Comparison of ENCODE assay signal across 9 cellular contexts in the genomic region with DNA sequence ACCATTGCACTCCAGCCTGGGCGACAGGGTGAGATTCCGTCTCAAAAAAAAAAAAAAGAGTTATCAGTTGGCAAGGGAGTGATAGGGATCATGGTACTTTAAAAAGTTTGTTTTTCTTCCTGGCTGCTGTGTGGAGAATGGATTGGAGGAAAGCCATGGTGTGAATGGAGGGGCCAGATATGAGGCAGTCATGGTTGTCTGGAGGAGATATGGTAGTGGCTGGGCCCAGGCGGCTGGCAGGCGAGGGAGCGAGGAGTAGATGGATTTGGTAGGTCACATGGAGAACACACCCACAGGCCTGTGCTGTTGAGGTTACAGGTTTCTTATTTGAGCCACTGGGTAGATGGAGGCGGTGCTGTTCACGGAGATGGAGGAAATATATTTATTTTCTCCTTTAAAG. TPM values are rescaled to one million over a fixed set of nuclear protein-coding genes. Genes with fewer than 3 reads are reported as not detected.
A peak's percentile ranks its signal among the peaks of the same experiment; 100 is the strongest.
DNase-seq lines count a peak whose midpoint lies in the region; ATAC-seq, FAIRE-seq and TF ChIP-seq lines count a peak whose summit lies in the region.
"Not testable (repeated sequence)": the region's sequence is repeated elsewhere in the genome, so short reads cannot be mapped to it uniquely, and the experiment has no call there.
"Had no signal": no experiment of that assay in that cellular context is flagged by ENCODE, and none has a peak within 500 bp of the region (broad histone marks: within the 10 kb centered on the region; RNA-seq: fewer than 3 reads in every experiment).

No MANE protein-coding gene starts in this region.

- H3K4me1 Mint-ChIP-seq in astrocyte (ENCODE audit: low read depth, unreplicated experiment): not testable (repeated sequence)

- DNase-seq in OCI-M1 (lab: John Stamatoyannopoulos, UW) (peak; percentile 80), astrocyte (ENCODE audit: low read depth) (peak; percentile 9), erythroblast (lab: John Stamatoyannopoulos, UW) (peak; percentile 72 to 88), cardiac septum (ENCODE audit: low spot score) (peak; percentile 75), left ventricle myocardium superior (peak; percentile 44), mesendoderm (peak; percentile 0), aorta (peak in 1 of 2 donors; percentile 62)
- not testable (repeated sequence) for DNase-seq in left lobe of liver (ENCODE audit: low spot score)

- H3K79me1 ChIP-seq in mesendoderm (ENCODE audit: low read length): not testable (repeated sequence)

- not testable (repeated sequence) for H3K79me2 ChIP-seq in astrocyte (ENCODE audit: insufficient read depth, low read length); mesendoderm (ENCODE audit: control insufficient read depth, insufficient read depth, low read length)

- not testable (repeated sequence) for H4K20me1 ChIP-seq in astrocyte (ENCODE audit: insufficient read depth, low read length)

- not testable (repeated sequence) for H3K4me3 Mint-ChIP-seq in astrocyte (ENCODE audit: unreplicated experiment)

- H3K36me3 ChIP-seq in astrocyte (ENCODE audit: insufficient read depth, low read length); mesendoderm (ENCODE audit: control insufficient read depth, insufficient read depth, low read length); aorta (ENCODE audit: control insufficient read depth in 1 of 2, insufficient read depth in 2 of 2, low read length in 1 of 2): not testable (repeated sequence)

- not testable (repeated sequence) for H2AK5ac ChIP-seq in mesendoderm (ENCODE audit: low read length)

- not testable (repeated sequence) for TF ChIP-seq POLR2A in erythroblast (IDR thresholded peaks at IDR 0.05; ENCODE audit: low read length)

- not testable (repeated sequence) for H3K4ac ChIP-seq in mesendoderm (ENCODE audit: low read depth, low read length)

- H3K56ac ChIP-seq in mesendoderm (ENCODE audit: low read length): not testable (repeated sequence)

- not testable (repeated sequence) for H3K27ac Mint-ChIP-seq in astrocyte (ENCODE audit: unreplicated experiment)

- not testable (repeated sequence) for FAIRE-seq in astrocyte (lab: Jason Lieb, UNC)

- H3K9ac ChIP-seq in astrocyte (ENCODE audit: low read length); mesendoderm (ENCODE audit: low read length): not testable (repeated sequence)

- not testable (repeated sequence) for H3K27ac ChIP-seq in astrocyte (ENCODE audit: low read depth, low read length); mesendoderm (ENCODE audit: low read depth, low read length); aorta (ENCODE audit: low read depth in 1 of 2, low read length in 2 of 2)

- H2BK15ac ChIP-seq in mesendoderm (replicated peaks; ENCODE audit: low read depth): not testable (repeated sequence)

- not testable (repeated sequence) for H3K18ac ChIP-seq in mesendoderm (ENCODE audit: low read length)

- not testable (repeated sequence) for H3K9me3 Mint-ChIP-seq in astrocyte (ENCODE audit: unreplicated experiment)

- not testable (repeated sequence) for H3K4me3 ChIP-seq in astrocyte (ENCODE audit: insufficient read depth, low read depth, low read length); mesendoderm (ENCODE audit: low read length); aorta (ENCODE audit: low read length in 2 of 2)

- not testable (repeated sequence) for H4K5ac ChIP-seq in mesendoderm (ENCODE audit: low read length)

- no CpG with 5 or more reads among the region's 7 CpGs for WGBS in mesendoderm (ENCODE audit: extremely low coverage, insufficient coverage, low lambda C conversion rate)
- WGBS in aorta, 2 donors: 8 to 11% methylated on average over 5 to 7 of the region's 7 CpGs

- not testable (repeated sequence) for H2AFZ ChIP-seq in astrocyte (ENCODE audit: low read depth, low read length)

- H3K4me1 ChIP-seq in astrocyte (ENCODE audit: insufficient read depth, low read length); mesendoderm (ENCODE audit: control insufficient read depth, low read depth, low read length); aorta (ENCODE audit: control insufficient read depth in 1 of 2, insufficient read depth in 2 of 2, low read length in 2 of 2): not testable (repeated sequence)

- not testable (repeated sequence) for H3K27me3 Mint-ChIP-seq in astrocyte (ENCODE audit: low read depth, unreplicated experiment)

- H3K27me3 ChIP-seq in astrocyte (ENCODE audit: insufficient read depth, low read length); mesendoderm (ENCODE audit: insufficient read depth, low read length, poor library complexity); aorta (ENCODE audit: control insufficient read depth in 1 of 2, insufficient read depth in 2 of 2, low read length in 1 of 2): not testable (repeated sequence)

- not testable (repeated sequence) for H2BK120ac ChIP-seq in mesendoderm (ENCODE audit: low read depth, low read length)

- H3K9me3 ChIP-seq in astrocyte (ENCODE audit: insufficient read depth, low read depth, low read length); aorta (ENCODE audit: control insufficient read depth, low read length): not testable (repeated sequence)

- ATAC-seq in left ventricle myocardium superior (peak; percentile 93), left lobe of liver (peak; percentile 57), aorta (ENCODE audit: low FRiP score) (peak; percentile 69)

- H3K23ac ChIP-seq in mesendoderm (ENCODE audit: low read length): not testable (repeated sequence)

- not testable (repeated sequence) for TF ChIP-seq CTCF in astrocyte (IDR thresholded peaks at IDR 0.05; ENCODE audit: insufficient read depth, low read depth, low read length)

- not testable (repeated sequence) for H3K4me2 ChIP-seq in astrocyte (ENCODE audit: low read length); mesendoderm (ENCODE audit: low read length)

- not testable (repeated sequence) for H3K36me3 Mint-ChIP-seq in astrocyte (ENCODE audit: low read depth, unreplicated experiment)

- H4K8ac ChIP-seq in mesendoderm (ENCODE audit: low read depth, low read length): not testable (repeated sequence)

- intact Hi-C loops in cardiac septum (cut with DNase I); left ventricle myocardium superior (cut with micrococcal nuclease); aorta (cut with DNase I): not testable (repeated sequence)

- not testable (repeated sequence) for H2BK5ac ChIP-seq in mesendoderm (ENCODE audit: low read length)

RNA-seq across cellular contexts. Expression of a gene that starts 26.5 kb away (rescaled TPM):
- 63.1 and 64.1 TPM in 2 replicates for total RNA-seq in astrocyte
- total RNA-seq in cardiac septum: 34.9 TPM
- total RNA-seq in left ventricle myocardium superior: 34.0 TPM
- 19.1 TPM for total RNA-seq in left lobe of liver
- 33.4 TPM for polyA plus RNA-seq in mesendoderm (2013, experiment 1 of 2)
- polyA plus RNA-seq in mesendoderm (2013, experiment 2 of 2): 38.4 TPM
- total RNA-seq in aorta: 10 to 100 TPM; 43.2 to 50.9 TPM
- 1 to 10 TPM; 7.0 to 7.7 TPM for polyA plus RNA-seq in aorta

RNA-seq across cellular contexts. Expression of a gene that starts 35.5 kb away (rescaled TPM):
- total RNA-seq in astrocyte: 2.4 and 3.0 TPM in 2 replicates
- total RNA-seq in cardiac septum: 0.38 TPM
- 2.1 TPM for total RNA-seq in left ventricle myocardium superior
- 128 TPM for total RNA-seq in left lobe of liver
- polyA plus RNA-seq in mesendoderm (2013, experiment 1 of 2): 0.53 TPM
- polyA plus RNA-seq in mesendoderm (2013, experiment 2 of 2): 0.53 TPM
- total RNA-seq in aorta: 1 to 10 TPM in 1 of 2 donors, under 1 TPM in 1; 0.36 to 4.4 TPM
- 1 to 10 TPM in 1 of 2 donors, under 1 TPM in 1; 0.20 to 4.6 TPM for polyA plus RNA-seq in aorta
- total RNA-seq: CD8-positive, alpha-beta memory T cell had no signal

Comparison
In these comparisons a context has a peak if more than half of its experiments do, and no peak if none do; other contexts are left out.
1. RNA of a gene that starts 35.5 kb away (total RNA-seq): 128 TPM in left lobe of liver (single experiment); 0.36 to 4.4 TPM in aorta, 2.4 to 3.0 TPM in astrocyte, 2.1 TPM in left ventricle myocardium superior (single experiment) and 0.38 TPM in cardiac septum (single experiment); every median in the first group is over 10 times any median in the second.
2. Peak in every context shown above with its lines, with median percentiles within 50 percentile points of each other: ATAC-seq.